In genomic region chr10:77603529-77603927, GRCh38 we compare ENCODE assay signal across 9 cellular contexts. TPM values are rescaled to one million over a fixed set of nuclear protein-coding genes. Genes with fewer than 3 reads are reported as not detected.
DNase-seq lines count a peak whose midpoint lies in the region; ATAC-seq, FAIRE-seq and TF ChIP-seq lines count a peak whose summit lies in the region.
"Had no signal": no experiment of that assay in that cellular context is flagged by ENCODE, and none has a peak within 500 bp of the region (broad histone marks: within the 10 kb centered on the region; RNA-seq: fewer than 3 reads in every experiment).

No MANE protein-coding gene starts in this region.

- H3K36me3 ChIP-seq in BLaER1 treated with 17β-estradiol and CSF1 and Interleukin-3, amounts not matched to agents 10 nM and 100 nM, result no peaks in the 10 kb centered on the region
- no peaks in the 10 kb centered on the region for H3K36me3 ChIP-seq in keratinocyte (ENCODE audit: control insufficient read depth in 2 of 2, extremely low read depth in 1 of 2, insufficient read depth in 2 of 2, low read length in 2 of 2)

- peak; percentile 60 for ATAC-seq in GM21390 (IDR thresholded peaks at IDR 0.05; ENCODE audit: unreplicated experiment)
- no peak for ATAC-seq in HG03520 (IDR thresholded peaks at IDR 0.05; ENCODE audit: unreplicated experiment)
- no peak for ATAC-seq in HG03439 (IDR thresholded peaks at IDR 0.05; ENCODE audit: unreplicated experiment)

- peak overlapping the region; percentile 24 to 57 (median 53); a peak in 16 of 22 replicates for H3K9ac ChIP-seq in BLaER1 treated with 17β-estradiol and CSF1 and Interleukin-3, amounts not matched to agents 10 nM and 100 nM
- no peak overlapping the region for H3K9ac ChIP-seq in keratinocyte (ENCODE audit: control insufficient read depth, extremely low read depth, insufficient read depth, low read length)

- no peaks in the 10 kb centered on the region for H3K79me2 ChIP-seq in keratinocyte (ENCODE audit: control insufficient read depth, insufficient read depth, low read length)

- FAIRE-seq in keratinocyte (lab: Jason Lieb, UNC), result peak; percentile 86

- dilution Hi-C loops in keratinocyte (cut with MboI; ENCODE audit: extremely low pct_ligation_motif_present, low sequenced_read_pairs), result no loop called here

- no peaks in the 10 kb centered on the region for H3K9me3 Mint-ChIP-seq in nephron progenitor cell

- H3K36me3 Mint-ChIP-seq in nephron progenitor cell (ENCODE audit: low read depth), result no peaks in the 10 kb centered on the region

- H2AFZ ChIP-seq in keratinocyte (ENCODE audit: control insufficient read depth, low read length), result no peak overlapping the region

- TF ChIP-seq CTCF in keratinocyte (optimal IDR thresholded peaks at IDR 0.05 in 1 of 3, IDR thresholded peaks at IDR 0.05 in 1 of 3, conservative IDR thresholded peaks at IDR 0.05 in 1 of 3; ENCODE audit: extremely low read depth in 1 of 3, insufficient read depth in 2 of 3, low read length in 3 of 3) (no peak), nephron progenitor cell (IDR thresholded peaks at IDR 0.05) (no peak)

- H3K9me1 ChIP-seq in keratinocyte (ENCODE audit: control insufficient read depth, extremely low read depth, insufficient read depth, low read length), result peaks cover under 1% of the 10 kb centered on the region

- H3K9me3 ChIP-seq in BLaER1 treated with 17β-estradiol and CSF1 and Interleukin-3, amounts not matched to agents 10 nM and 100 nM (replicated peaks in 1 of 11), result no peaks in the 10 kb centered on the region
- no peaks in the 10 kb centered on the region for H3K9me3 ChIP-seq in keratinocyte (ENCODE audit: control insufficient read depth, low read depth, low read length)

- peak; percentile 16 for DNase-seq in NCI-H748 (lab: John Stamatoyannopoulos, UW; ENCODE audit: unreplicated experiment)
- DNase-seq in keratinocyte (ENCODE audit: low read depth, low spot score), result no peak
- DNase-seq in T1000 (lab: John Stamatoyannopoulos, UW), result no peak
- DNase-seq in nephron progenitor cell, result no peak
- DNase-seq: stimulated activated CD4-positive, alpha-beta T cell treated with anti-CD3 and anti-CD28 coated beads, Interleukin-2, amount 100 ng/mL, for 24 hours had no signal

- H4K20me1 ChIP-seq in BLaER1 treated with 17β-estradiol and CSF1 and Interleukin-3, amounts not matched to agents 10 nM and 100 nM, result peaks cover 0 to 71% (median 0%) of the 10 kb centered on the region in 11 experiments; a peak in 2 of 22 replicates
- no peaks in the 10 kb centered on the region for H4K20me1 ChIP-seq in keratinocyte (ENCODE audit: control insufficient read depth, extremely low read depth, insufficient read depth, low read length)

- peak overlapping the region in 6 of 10 experiments; percentile 37 to 51 (median 41); a peak in 7 of 20 replicates for H3K4me3 ChIP-seq in BLaER1 treated with 17β-estradiol and CSF1 and Interleukin-3, amounts not matched to agents 10 nM and 100 nM
- H3K4me3 ChIP-seq in keratinocyte (ENCODE audit: control insufficient read depth in 2 of 3, extremely low read depth in 1 of 3, insufficient read depth in 2 of 3, low read depth in 1 of 3, low read length in 3 of 3), result no peak overlapping the region

- peak overlapping the region; percentile 70 to 96 (median 88) for H3K4me2 ChIP-seq in BLaER1 treated with 17β-estradiol and CSF1 and Interleukin-3, amounts not matched to agents 10 nM and 100 nM
- peak overlapping the region; percentile 31 for H3K4me2 ChIP-seq in keratinocyte (ENCODE audit: control insufficient read depth, extremely low read depth, insufficient read depth, low read depth, low read length)

- H3K4me1 ChIP-seq in BLaER1 treated with 17β-estradiol and CSF1 and Interleukin-3, amounts not matched to agents 10 nM and 100 nM, result peaks cover 53 to 89% (median 79%) of the 10 kb centered on the region in 10 experiments
- peaks cover 28% of the 10 kb centered on the region for H3K4me1 ChIP-seq in keratinocyte (ENCODE audit: control insufficient read depth, extremely low read depth, insufficient read depth, low read length)

- no peak overlapping the region for H3K27ac Mint-ChIP-seq in nephron progenitor cell

- no peaks in the 10 kb centered on the region for H3K27me3 ChIP-seq in BLaER1 treated with 17β-estradiol and CSF1 and Interleukin-3, amounts not matched to agents 10 nM and 100 nM
- no peaks in the 10 kb centered on the region for H3K27me3 ChIP-seq in keratinocyte (ENCODE audit: control insufficient read depth, extremely low read depth, insufficient read depth, low read length)

- peak overlapping the region; percentile 16 to 75 (median 59); a peak in 19 of 22 replicates for H3K27ac ChIP-seq in BLaER1 treated with 17β-estradiol and CSF1 and Interleukin-3, amounts not matched to agents 10 nM and 100 nM
- no peak overlapping the region for H3K27ac ChIP-seq in keratinocyte (ENCODE audit: control insufficient read depth, insufficient read depth, low read length)

- peaks cover 17% of the 10 kb centered on the region for H3K27me3 Mint-ChIP-seq in nephron progenitor cell (ENCODE audit: low read depth, poor library complexity)

- H3K4me3 Mint-ChIP-seq in nephron progenitor cell, result no peak overlapping the region

- H3K4me1 Mint-ChIP-seq in nephron progenitor cell, result peaks cover 35% of the 10 kb centered on the region

RNA-seq across cellular contexts. Expression of gene KCNMA1, which starts 34.1 kb away (rescaled TPM):
- polyA plus RNA-seq in keratinocyte, result 5.0 to 6.8 TPM (median 6.3 TPM) in 3 replicates
- polyA plus RNA-seq in keratinocyte (2011; ENCODE audit: low read depth), result 1.1 TPM
- polyA plus RNA-seq in keratinocyte (2011; cell fraction: cytosol; rRNA removed), result 2.7 and 2.8 TPM in 2 replicates
- 4.7 and 8.1 TPM in 2 replicates for polyA plus RNA-seq in keratinocyte (2011; cell fraction: nucleus; rRNA removed)
- 2.9 and 5.4 TPM in 2 replicates for polyA plus RNA-seq in keratinocyte (2012; ENCODE audit: low replicate concordance)
- 11.5 to 19.4 TPM (median 14.3 TPM) in 3 replicates for polyA minus RNA-seq in keratinocyte
- 3.6 TPM for polyA minus RNA-seq in keratinocyte (2011; cell fraction: cytosol; rRNA and poly(A)+ RNA removed)
- polyA minus RNA-seq in keratinocyte (2011; cell fraction: nucleus; rRNA and poly(A)+ RNA removed), result 8.5 and 18.3 TPM in 2 replicates

Comparison
In these comparisons a context has a peak if more than half of its experiments do, and no peak if none do; other contexts are left out.
1. H3K4me3 ChIP-seq: peak in BLaER1 treated with 17β-estradiol and CSF1 and Interleukin-3, amounts not matched to agents 10 nM and 100 nM (6 of 10); none in keratinocyte (0 of 3).